In the genomic region with DNA sequence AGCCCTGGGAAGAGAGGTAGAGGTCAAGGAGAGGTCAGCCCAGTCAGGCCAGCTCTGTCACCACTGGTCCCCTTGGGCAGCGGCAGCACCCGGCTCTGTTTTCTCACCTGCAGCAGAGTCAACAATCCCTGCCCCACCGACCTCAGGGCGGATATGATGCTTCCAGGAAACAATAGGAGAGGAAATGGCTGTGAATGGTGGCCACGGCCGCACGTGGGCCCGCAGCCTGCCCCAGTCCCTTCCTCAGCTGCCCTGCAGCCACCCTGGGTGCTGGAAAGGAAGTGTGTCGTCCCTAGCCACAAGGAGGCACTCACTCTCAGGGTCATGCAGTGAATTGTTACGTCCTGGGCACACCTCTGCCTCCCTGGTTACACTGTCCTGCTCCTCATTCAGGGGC, we compare ENCODE assay signal across 1 cellular context.
TF ChIP-seq lines count a peak whose summit lies in the region.

No MANE protein-coding gene starts in this region.

TF ChIP-seq in HepG2, 621 proteins besides CTCF, POLR2A, EP300 and RAD21 (continued from another document and continues in another):
- TF ChIP-seq, protein P1, sequence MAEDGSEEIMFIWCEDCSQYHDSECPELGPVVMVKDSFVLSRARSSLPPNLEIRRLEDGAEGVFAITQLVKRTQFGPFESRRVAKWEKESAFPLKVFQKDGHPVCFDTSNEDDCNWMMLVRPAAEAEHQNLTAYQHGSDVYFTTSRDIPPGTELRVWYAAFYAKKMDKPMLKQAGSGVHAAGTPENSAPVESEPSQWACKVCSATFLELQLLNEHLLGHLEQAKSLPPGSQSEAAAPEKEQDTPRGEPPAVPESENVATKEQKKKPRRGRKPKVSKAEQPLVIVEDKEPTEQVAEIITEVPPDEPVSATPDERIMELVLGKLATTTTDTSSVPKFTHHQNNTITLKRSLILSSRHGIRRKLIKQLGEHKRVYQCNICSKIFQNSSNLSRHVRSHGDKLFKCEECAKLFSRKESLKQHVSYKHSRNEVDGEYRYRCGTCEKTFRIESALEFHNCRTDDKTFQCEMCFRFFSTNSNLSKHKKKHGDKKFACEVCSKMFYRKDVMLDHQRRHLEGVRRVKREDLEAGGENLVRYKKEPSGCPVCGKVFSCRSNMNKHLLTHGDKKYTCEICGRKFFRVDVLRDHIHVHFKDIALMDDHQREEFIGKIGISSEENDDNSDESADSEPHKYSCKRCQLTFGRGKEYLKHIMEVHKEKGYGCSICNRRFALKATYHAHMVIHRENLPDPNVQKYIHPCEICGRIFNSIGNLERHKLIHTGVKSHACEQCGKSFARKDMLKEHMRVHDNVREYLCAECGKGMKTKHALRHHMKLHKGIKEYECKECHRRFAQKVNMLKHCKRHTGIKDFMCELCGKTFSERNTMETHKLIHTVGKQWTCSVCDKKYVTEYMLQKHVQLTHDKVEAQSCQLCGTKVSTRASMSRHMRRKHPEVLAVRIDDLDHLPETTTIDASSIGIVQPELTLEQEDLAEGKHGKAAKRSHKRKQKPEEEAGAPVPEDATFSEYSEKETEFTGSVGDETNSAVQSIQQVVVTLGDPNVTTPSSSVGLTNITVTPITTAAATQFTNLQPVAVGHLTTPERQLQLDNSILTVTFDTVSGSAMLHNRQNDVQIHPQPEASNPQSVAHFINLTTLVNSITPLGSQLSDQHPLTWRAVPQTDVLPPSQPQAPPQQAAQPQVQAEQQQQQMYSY (CRISPR knock-in tag; IDR thresholded peaks at IDR 0.05), result no peak
- TF ChIP-seq ATF4 (CRISPR knock-in tag; IDR thresholded peaks at IDR 0.05) (no peak), HNF1B (CRISPR knock-in tag; IDR thresholded peaks at IDR 0.05) (no peak), ZFP91 (CRISPR knock-in tag; IDR thresholded peaks at IDR 0.05; ENCODE audit: borderline replicate concordance) (peak; percentile 18; the same call in 1 of the 2 replicates), ZBTB21 (CRISPR knock-in tag; IDR thresholded peaks at IDR 0.05) (no peak), HES4 (CRISPR knock-in tag; IDR thresholded peaks at IDR 0.05; ENCODE audit: borderline replicate concordance) (no peak), CSRNP1 (CRISPR knock-in tag; IDR thresholded peaks at IDR 0.05) (no peak), CREB1 (IDR thresholded peaks at IDR 0.05) (no peak), CREB1 (CRISPR knock-in tag; IDR thresholded peaks at IDR 0.05) (peak; percentile 42; the same call in 1 of the 2 replicates), NFYB (CRISPR knock-in tag; IDR thresholded peaks at IDR 0.05) (no peak), MTA3 (CRISPR knock-in tag; IDR thresholded peaks at IDR 0.05) (no peak), ZBTB26 (CRISPR knock-in tag; IDR thresholded peaks at IDR 0.05; ENCODE audit: borderline replicate concordance) (no peak), FOXA3 (CRISPR knock-in tag; IDR thresholded peaks at IDR 0.05) (no peak), RCOR2 (CRISPR knock-in tag; IDR thresholded peaks at IDR 0.05) (0 out of 2 replicates have a peak, but pooled peaks have one; percentile 29), TEAD3 (CRISPR knock-in tag; optimal IDR thresholded peaks at IDR 0.05; ENCODE audit: borderline replicate concordance) (no peak), KLF9 (CRISPR knock-in tag; IDR thresholded peaks at IDR 0.05; ENCODE audit: low read depth) (no peak), ELF4 (CRISPR knock-in tag; IDR thresholded peaks at IDR 0.05; ENCODE audit: borderline replicate concordance) (no peak), KLF11 (CRISPR knock-in tag; IDR thresholded peaks at IDR 0.05) (no peak), ESRRA (CRISPR knock-in tag; IDR thresholded peaks at IDR 0.05; ENCODE audit: low read depth) (no peak), ZNF207 (IDR thresholded peaks at IDR 0.05; ENCODE audit: borderline replicate concordance) (no peak), MEIS2 (CRISPR knock-in tag; IDR thresholded peaks at IDR 0.05) (no peak), ZNF256 (CRISPR knock-in tag; conservative IDR thresholded peaks at IDR 0.05) (no peak), RFX1 (IDR thresholded peaks at IDR 0.05) (no peak), ELF3 (CRISPR knock-in tag; IDR thresholded peaks at IDR 0.05) (peak; percentile 44; the same call in 1 of the 2 replicates), ADNP (CRISPR knock-in tag; IDR thresholded peaks at IDR 0.05) (peak; percentile 82; the same call in 1 of the 2 replicates), ZNF777 (CRISPR knock-in tag; IDR thresholded peaks at IDR 0.05) (no peak), BCL6 (CRISPR knock-in tag; IDR thresholded peaks at IDR 0.05) (peak; percentile 59; the same call in 1 of the 2 replicates), ZNF776 (CRISPR knock-in tag; IDR thresholded peaks at IDR 0.05) (no peak), ZNF264 (CRISPR knock-in tag; IDR thresholded peaks at IDR 0.05) (no peak), THAP8 (CRISPR knock-in tag; IDR thresholded peaks at IDR 0.05; ENCODE audit: borderline replicate concordance) (no peak), ZNF30 (CRISPR knock-in tag; IDR thresholded peaks at IDR 0.05) (no peak), NFKB2 (CRISPR knock-in tag; IDR thresholded peaks at IDR 0.05; ENCODE audit: borderline replicate concordance) (0 out of 2 replicates have a peak, but pooled peaks have one; percentile 28), RARA (CRISPR knock-in tag; IDR thresholded peaks at IDR 0.05) (peak; percentile 81)
- TF ChIP-seq, protein P2, sequence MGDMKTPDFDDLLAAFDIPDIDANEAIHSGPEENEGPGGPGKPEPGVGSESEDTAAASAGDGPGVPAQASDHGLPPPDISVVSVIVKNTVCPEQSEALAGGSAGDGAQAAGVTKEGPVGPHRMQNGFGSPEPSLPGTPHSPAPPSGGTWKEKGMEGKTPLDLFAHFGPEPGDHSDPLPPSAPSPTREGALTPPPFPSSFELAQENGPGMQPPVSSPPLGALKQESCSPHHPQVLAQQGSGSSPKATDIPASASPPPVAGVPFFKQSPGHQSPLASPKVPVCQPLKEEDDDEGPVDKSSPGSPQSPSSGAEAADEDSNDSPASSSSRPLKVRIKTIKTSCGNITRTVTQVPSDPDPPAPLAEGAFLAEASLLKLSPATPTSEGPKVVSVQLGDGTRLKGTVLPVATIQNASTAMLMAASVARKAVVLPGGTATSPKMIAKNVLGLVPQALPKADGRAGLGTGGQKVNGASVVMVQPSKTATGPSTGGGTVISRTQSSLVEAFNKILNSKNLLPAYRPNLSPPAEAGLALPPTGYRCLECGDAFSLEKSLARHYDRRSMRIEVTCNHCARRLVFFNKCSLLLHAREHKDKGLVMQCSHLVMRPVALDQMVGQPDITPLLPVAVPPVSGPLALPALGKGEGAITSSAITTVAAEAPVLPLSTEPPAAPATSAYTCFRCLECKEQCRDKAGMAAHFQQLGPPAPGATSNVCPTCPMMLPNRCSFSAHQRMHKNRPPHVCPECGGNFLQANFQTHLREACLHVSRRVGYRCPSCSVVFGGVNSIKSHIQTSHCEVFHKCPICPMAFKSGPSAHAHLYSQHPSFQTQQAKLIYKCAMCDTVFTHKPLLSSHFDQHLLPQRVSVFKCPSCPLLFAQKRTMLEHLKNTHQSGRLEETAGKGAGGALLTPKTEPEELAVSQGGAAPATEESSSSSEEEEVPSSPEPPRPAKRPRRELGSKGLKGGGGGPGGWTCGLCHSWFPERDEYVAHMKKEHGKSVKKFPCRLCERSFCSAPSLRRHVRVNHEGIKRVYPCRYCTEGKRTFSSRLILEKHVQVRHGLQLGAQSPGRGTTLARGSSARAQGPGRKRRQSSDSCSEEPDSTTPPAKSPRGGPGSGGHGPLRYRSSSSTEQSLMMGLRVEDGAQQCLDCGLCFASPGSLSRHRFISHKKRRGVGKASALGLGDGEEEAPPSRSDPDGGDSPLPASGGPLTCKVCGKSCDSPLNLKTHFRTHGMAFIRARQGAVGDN (CRISPR knock-in tag; IDR thresholded peaks at IDR 0.05), result peak; percentile 65
- TF ChIP-seq, protein P3, sequence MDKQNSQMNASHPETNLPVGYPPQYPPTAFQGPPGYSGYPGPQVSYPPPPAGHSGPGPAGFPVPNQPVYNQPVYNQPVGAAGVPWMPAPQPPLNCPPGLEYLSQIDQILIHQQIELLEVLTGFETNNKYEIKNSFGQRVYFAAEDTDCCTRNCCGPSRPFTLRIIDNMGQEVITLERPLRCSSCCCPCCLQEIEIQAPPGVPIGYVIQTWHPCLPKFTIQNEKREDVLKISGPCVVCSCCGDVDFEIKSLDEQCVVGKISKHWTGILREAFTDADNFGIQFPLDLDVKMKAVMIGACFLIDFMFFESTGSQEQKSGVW (CRISPR knock-in tag; IDR thresholded peaks at IDR 0.05; ENCODE audit: borderline replicate concordance), result no peak
- TF ChIP-seq, protein P4, sequence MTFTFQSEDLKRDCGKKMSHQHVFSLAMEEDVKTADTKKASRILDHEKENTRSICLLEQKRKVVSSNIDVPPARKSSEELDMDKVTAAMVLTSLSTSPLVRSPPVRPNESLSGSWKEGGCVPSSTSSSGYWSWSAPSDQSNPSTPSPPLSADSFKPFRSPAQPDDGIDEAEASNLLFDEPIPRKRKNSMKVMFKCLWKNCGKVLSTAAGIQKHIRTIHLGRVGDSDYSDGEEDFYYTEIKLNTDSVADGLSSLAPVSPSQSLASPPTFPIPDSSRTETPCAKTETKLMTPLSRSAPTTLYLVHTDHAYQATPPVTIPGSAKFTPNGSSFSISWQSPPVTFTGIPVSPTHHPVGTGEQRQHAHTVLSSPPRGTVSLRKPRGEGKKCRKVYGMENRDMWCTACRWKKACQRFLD (CRISPR knock-in tag; IDR thresholded peaks at IDR 0.05; ENCODE audit: borderline replicate concordance), result no peak
- TF ChIP-seq, protein P5, sequence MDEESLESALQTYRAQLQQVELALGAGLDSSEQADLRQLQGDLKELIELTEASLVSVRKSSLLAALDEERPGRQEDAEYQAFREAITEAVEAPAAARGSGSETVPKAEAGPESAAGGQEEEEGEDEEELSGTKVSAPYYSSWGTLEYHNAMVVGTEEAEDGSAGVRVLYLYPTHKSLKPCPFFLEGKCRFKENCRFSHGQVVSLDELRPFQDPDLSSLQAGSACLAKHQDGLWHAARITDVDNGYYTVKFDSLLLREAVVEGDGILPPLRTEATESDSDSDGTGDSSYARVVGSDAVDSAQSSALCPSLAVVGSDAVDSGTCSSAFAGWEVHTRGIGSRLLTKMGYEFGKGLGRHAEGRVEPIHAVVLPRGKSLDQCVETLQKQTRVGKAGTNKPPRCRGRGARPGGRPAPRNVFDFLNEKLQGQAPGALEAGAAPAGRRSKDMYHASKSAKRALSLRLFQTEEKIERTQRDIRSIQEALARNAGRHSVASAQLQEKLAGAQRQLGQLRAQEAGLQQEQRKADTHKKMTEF (CRISPR knock-in tag; IDR thresholded peaks at IDR 0.05), result no peak
